15 cellular contexts compared by ENCODE assay signal in the genomic region with DNA sequence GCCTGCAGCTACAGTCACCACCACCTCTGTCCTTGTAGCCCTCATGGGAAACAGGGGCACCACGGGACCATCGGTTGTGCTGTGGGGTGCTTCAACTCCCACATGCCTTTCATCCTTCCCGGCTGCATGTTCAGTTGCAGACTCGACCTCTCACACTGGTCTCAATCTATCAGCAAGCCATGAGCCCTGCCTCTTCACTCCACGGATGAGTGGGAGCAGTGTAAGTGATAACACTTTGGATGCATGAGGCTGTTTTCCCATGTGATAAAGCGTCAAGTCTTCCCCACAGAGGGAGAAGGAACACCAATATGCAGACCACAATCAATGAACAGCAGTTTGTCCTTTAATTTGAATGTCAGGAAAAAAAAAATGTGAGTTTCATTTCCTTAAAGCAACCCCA.
"Had no signal": no experiment of that assay in that cellular context is flagged by ENCODE, and none has a peak within 500 bp of the region (broad histone marks: within the 10 kb centered on the region; RNA-seq: fewer than 3 reads in every experiment).

No MANE protein-coding gene starts in this region.

- H3K36me3 ChIP-seq: lower lobe of right lung, neutrophil, WERI-Rb-1 had no signal

- H3K27me3 ChIP-seq: heart left ventricle had no signal

- H3K9me3 ChIP-seq: heart left ventricle, lower lobe of right lung, neutrophil had no signal

- H3K4me3 ChIP-seq: heart left ventricle, lower lobe of right lung had no signal

- ATAC-seq: heart left ventricle; lower lobe of right lung; stimulated activated naive CD8-positive, alpha-beta T cell treated with anti-CD3 and anti-CD28 coated beads, Interleukin-15, amount 100 ng/mL, for 72 hours had no signal

- H3K27ac ChIP-seq: epithelial cell of prostate, lower lobe of right lung, neutrophil, WERI-Rb-1 had no signal

- DNase-seq: activated CD4-positive, alpha-beta T cell treated with anti-CD3 and anti-CD28 coated beads, Interleukin-2, amount 50 U/mL, for 48 hours; activated effector memory CD4-positive, alpha-beta T cell treated with Interleukin-2 at 50 U/mL for 16 hours; activated naive CD4-positive, alpha-beta T cell treated with anti-CD3 and anti-CD28 coated beads, Interleukin-2, amount 50 U/mL, for 16 hours; heart left ventricle; immature natural killer cell; lower lobe of right lung; midbrain; posterior cingulate gyrus; retina; small intestine; stimulated activated naive CD8-positive, alpha-beta T cell treated with anti-CD3 and anti-CD28 coated beads, Interleukin-15, amount 100 ng/mL, for 72 hours; T-helper 1 cell; WERI-Rb-1 had no signal
